ENCODE assay signal across 18 cellular contexts in genomic region chr16:4894276-4895150, GRCh38. TPM values are rescaled to one million over a fixed set of nuclear protein-coding genes. Genes with fewer than 3 reads are reported as not detected.
DNase-seq lines count a peak whose midpoint lies in the region; ATAC-seq and TF ChIP-seq lines count a peak whose summit lies in the region.
"Had no signal": no experiment of that assay in that cellular context is flagged by ENCODE, and none has a peak within 500 bp of the region (broad histone marks: within the 10 kb centered on the region; RNA-seq: fewer than 3 reads in every experiment).

No MANE protein-coding gene starts in this region.

- peak overlapping the region; percentile 47 for H2BK120ac ChIP-seq in neuronal stem cell (ENCODE audit: low read depth, low read length)

- H4K20me1 ChIP-seq in Karpas-422 (ENCODE audit: insufficient read depth, low read depth, low read length): no peaks in the 10 kb centered on the region

- no peaks in the 10 kb centered on the region for H3K9me2 ChIP-seq in Karpas-422 (replicated peaks; ENCODE audit: insufficient read depth, low read length)

- peak overlapping the region; percentile 58 for H3K18ac ChIP-seq in neuronal stem cell (ENCODE audit: low read length)

- DNase-seq in GM03348 (ENCODE audit: low spot score) (peak; percentile 26), Karpas-422 (peak; percentile 79), neuronal stem cell (ENCODE audit: low spot score) (no peak), GM13977 (ENCODE audit: low spot score) (no peak), stomach (no peak)
- no peak for DNase-seq in central memory CD4-positive, alpha-beta T cell
- DNase-seq: activated effector memory CD4-positive, alpha-beta T cell treated with anti-CD3 and anti-CD28 coated beads, Interleukin-2, amount 50 U/mL, for 16 hours; cerebellar nuclear complex; left ventricle myocardium inferior; NCI-H69; RPMI8226; stimulated activated CD4-positive, alpha-beta T cell treated with anti-CD3 and anti-CD28 coated beads, Interleukin-4, amount 100 ng/mL, for 1 hour; stimulated activated CD8-positive, alpha-beta memory T cell treated with anti-CD3 and anti-CD28 coated beads, Interleukin-4, amount 100 ng/mL, for 48 hours had no signal

- peak; percentile 26 for ATAC-seq in activated T-helper 17 cell treated with anti-CD3 and anti-CD28 coated beads, Interleukin-2, amount 50 U/mL, for 72 hours (replicated peaks)
- ATAC-seq: activated CD4-positive, CD25-positive, alpha-beta regulatory T cell treated with anti-CD3 and anti-CD28 coated beads, Interleukin-2, amount 50 U/mL, for 24 hours had no signal

- H3K4me3 ChIP-seq in Karpas-422 (ENCODE audit: low read length) (no peak overlapping the region), neuronal stem cell (ENCODE audit: low read length in 2 of 2) (no peak overlapping the region), stomach (no peak overlapping the region)
- H3K4me3 ChIP-seq: left ventricle myocardium inferior, thoracic aorta had no signal

- no peaks in the 10 kb centered on the region for H3K79me2 ChIP-seq in Karpas-422 (ENCODE audit: low read length)
- H3K79me2 ChIP-seq: parathyroid adenoma had no signal

- H2AFZ ChIP-seq in Karpas-422 (ENCODE audit: low read length) (no peak overlapping the region), neuronal stem cell (ENCODE audit: low read length) (peak overlapping the region; percentile 7)
- H2AFZ ChIP-seq: parathyroid adenoma had no signal

- H3K27me3 ChIP-seq in Karpas-422 (ENCODE audit: low read length) (no peaks in the 10 kb centered on the region), neuronal stem cell (ENCODE audit: control insufficient read depth in 3 of 3, insufficient read depth in 3 of 3, low read depth in 1 of 3, low read length in 3 of 3) (no peaks in the 10 kb centered on the region), stomach (no peaks in the 10 kb centered on the region)

- no peaks in the 10 kb centered on the region for H3K36me3 Mint-ChIP-seq in activated T-helper 17 cell treated with anti-CD3 and anti-CD28 coated beads, Interleukin-2, amount 50 U/mL, for 72 hours (ENCODE audit: low read depth)

- H3K4me2 ChIP-seq in Karpas-422 (ENCODE audit: low read depth, low read length, poor library complexity, severe bottlenecking): no peak overlapping the region
- no peak overlapping the region for H3K4me2 ChIP-seq in neuronal stem cell (ENCODE audit: insufficient read depth, low read length, poor library complexity, severe bottlenecking)

- TF ChIP-seq CTCF in GM13977 (IDR thresholded peaks at IDR 0.05; ENCODE audit: extremely low read depth, insufficient read depth, missing control alignments): no peak
- no peak for TF ChIP-seq CTCF in stomach (IDR thresholded peaks at IDR 0.05)

- peak overlapping the region; percentile 67 for H2BK15ac ChIP-seq in neuronal stem cell (ENCODE audit: low read length)

- no peaks in the 10 kb centered on the region for H3K9me3 Mint-ChIP-seq in activated T-helper 17 cell treated with anti-CD3 and anti-CD28 coated beads, Interleukin-2, amount 50 U/mL, for 72 hours
- H3K9me3 Mint-ChIP-seq: T-helper 1 cell treated with Interleukin-12 subunit alpha and Interleukin-12 subunit beta and Interleukin-4 antibody, amounts not matched to agents 30 μg/mL and 1 μg/mL, for 36 hours had no signal

- H3K23ac ChIP-seq in neuronal stem cell (ENCODE audit: low read depth, low read length, poor library complexity): no peak overlapping the region

- H3K4ac ChIP-seq in neuronal stem cell (ENCODE audit: low read length): no peak overlapping the region

- H3K27ac ChIP-seq in Karpas-422 (ENCODE audit: low read length) (no peak overlapping the region), neuronal stem cell (replicated peaks; ENCODE audit: low read length) (no peak overlapping the region), stomach (no peak overlapping the region)
- H3K27ac ChIP-seq: parathyroid adenoma, thoracic aorta had no signal

- peak overlapping the region; percentile 35 for H2BK5ac ChIP-seq in neuronal stem cell (ENCODE audit: low read length)

- peak overlapping the region; percentile 63 for H2AK5ac ChIP-seq in neuronal stem cell (ENCODE audit: low read depth, low read length)

- no peaks in the 10 kb centered on the region for H3K79me1 ChIP-seq in neuronal stem cell (ENCODE audit: low read depth, low read length)

- no peak overlapping the region for H4K8ac ChIP-seq in neuronal stem cell (ENCODE audit: low read depth, low read length)

- H4K91ac ChIP-seq in neuronal stem cell (ENCODE audit: low read depth, low read length, poor library complexity): no peak overlapping the region

- no peak for TF ChIP-seq POLR2A in stomach (IDR thresholded peaks at IDR 0.05)

- no peaks in the 10 kb centered on the region for H3K4me1 Mint-ChIP-seq in activated T-helper 17 cell treated with anti-CD3 and anti-CD28 coated beads, Interleukin-2, amount 50 U/mL, for 72 hours

- H3K9ac ChIP-seq in Karpas-422 (ENCODE audit: low read length) (no peak overlapping the region), neuronal stem cell (ENCODE audit: low read depth, low read length, poor library complexity) (no peak overlapping the region)
- H3K9ac ChIP-seq: parathyroid adenoma had no signal

- no peak overlapping the region for H2BK12ac ChIP-seq in neuronal stem cell (ENCODE audit: low read length)

- H3K9me3 ChIP-seq in Karpas-422 (ENCODE audit: low read length) (no peaks in the 10 kb centered on the region), neuronal stem cell (replicated peaks in 1 of 2; ENCODE audit: control insufficient read depth in 2 of 2, insufficient read depth in 1 of 2, low read depth in 1 of 2, low read length in 2 of 2) (peaks cover 3 to 4% of the 10 kb centered on the region in 2 donors), stomach (peaks cover 0 to 7% (median 2%) of the 10 kb centered on the region in 4 donors)
- H3K9me3 ChIP-seq: thoracic aorta had no signal

- no peak overlapping the region for H3K14ac ChIP-seq in neuronal stem cell (ENCODE audit: low read length)

- in situ Hi-C loops in GM13977 (cut with MboI; ENCODE audit: low pct_unique_long_range_greater_than_20kb, low sequenced_read_pairs, unreplicated experiment): no loop called here

- intact Hi-C loops in stomach (cut with DNase I; ENCODE audit: low total_unique reads): no loop called here

- no peak for TF ChIP-seq EP300 in stomach (IDR thresholded peaks at IDR 0.05)

- no peak overlapping the region for H3K27ac Mint-ChIP-seq in activated T-helper 17 cell treated with anti-CD3 and anti-CD28 coated beads, Interleukin-2, amount 50 U/mL, for 72 hours
- H3K27ac Mint-ChIP-seq: T-helper 1 cell treated with Interleukin-12 subunit alpha and Interleukin-12 subunit beta and Interleukin-4 antibody, amounts not matched to agents 30 μg/mL and 1 μg/mL, for 36 hours had no signal

- no CpG with 5 or more reads among the region's 22 CpGs for WGBS in neuronal stem cell (ENCODE audit: extremely low coverage in 2 of 2, insufficient read length in 2 of 2, insufficient replicate concordance in 1 of 2), 2 donors
- WGBS in stomach, 5 donors: 87 to 98% (median 91%) methylated on average over 18 to 22 of the region's 22 CpGs

- H3K4me1 ChIP-seq in Karpas-422 (ENCODE audit: low read length) (no peaks in the 10 kb centered on the region), neuronal stem cell (ENCODE audit: control insufficient read depth in 2 of 2, insufficient read depth in 1 of 2, low read depth in 1 of 2, low read length in 2 of 2) (no peaks in the 10 kb centered on the region), stomach (peaks cover 0 to 15% (median 5%) of the 10 kb centered on the region in 4 donors)
- H3K4me1 ChIP-seq: parathyroid adenoma had no signal

- H3K4me3 Mint-ChIP-seq in activated T-helper 17 cell treated with anti-CD3 and anti-CD28 coated beads, Interleukin-2, amount 50 U/mL, for 72 hours: no peak overlapping the region
- H3K4me3 Mint-ChIP-seq: T-helper 1 cell treated with Interleukin-12 subunit alpha and Interleukin-12 subunit beta and Interleukin-4 antibody, amounts not matched to agents 30 μg/mL and 1 μg/mL, for 36 hours had no signal

- no peaks in the 10 kb centered on the region for H3K27me3 Mint-ChIP-seq in activated T-helper 17 cell treated with anti-CD3 and anti-CD28 coated beads, Interleukin-2, amount 50 U/mL, for 72 hours

- no peaks in the 10 kb centered on the region for H3K36me3 ChIP-seq in Karpas-422 (ENCODE audit: insufficient read depth, low read length)
- peaks cover 0 to 2% of the 10 kb centered on the region in 2 donors for H3K36me3 ChIP-seq in neuronal stem cell (replicated peaks in 1 of 2; ENCODE audit: control insufficient read depth in 2 of 2, insufficient read depth in 2 of 2, low read length in 2 of 2)
- peaks cover 19 to 93% (median 89%) of the 10 kb centered on the region in 4 donors for H3K36me3 ChIP-seq in stomach

RNA-seq across cellular contexts. Expression of gene PPL, which starts 42.4 kb away (rescaled TPM):
- not detected in 2 replicates for total RNA-seq in Karpas-422 (2014; rRNA removed; shearing (Covaris generic); ENCODE audit: low replicate concordance)
- total RNA-seq in activated T-helper 17 cell treated with anti-CD3 and anti-CD28 coated beads, Interleukin-2, amount 50 U/mL, for 72 hours: not detected
- polyA plus RNA-seq in neuronal stem cell (2013, experiment 1 of 2): 0.82 TPM
- 0.98 TPM for polyA plus RNA-seq in neuronal stem cell (2013, experiment 2 of 2)
- 10 to 100 TPM; 11.4 to 98.8 (median 31.6) TPM for total RNA-seq in stomach
- 10 to 100 TPM in 2 of 3 donors, 1 to 10 TPM in 1; 5.8 to 96.8 (median 10.7) TPM for polyA plus RNA-seq in stomach

RNA-seq across cellular contexts. Expression of gene UBN1, which starts 47.2 kb away (rescaled TPM):
- 21.7 and 27.3 TPM in 2 replicates for total RNA-seq in Karpas-422 (2014; rRNA removed; shearing (Covaris generic); ENCODE audit: low replicate concordance)
- 10 to 100 TPM; 23.1 to 38.3 TPM for total RNA-seq in activated T-helper 17 cell treated with anti-CD3 and anti-CD28 coated beads, Interleukin-2, amount 50 U/mL, for 72 hours
- polyA plus RNA-seq in neuronal stem cell (2013, experiment 1 of 2): 23.1 TPM
- 23.3 TPM for polyA plus RNA-seq in neuronal stem cell (2013, experiment 2 of 2)
- total RNA-seq in stomach: 100 to 1,000 TPM in 1 of 5 donors, 10 to 100 TPM in 4; 34.0 to 319 (median 51.3) TPM
- polyA plus RNA-seq in stomach: 1 to 10 TPM; 5.4 to 9.3 (median 7.8) TPM

RNA-seq across cellular contexts. Expression of gene GLYR1, which starts 47.4 kb away (rescaled TPM):
- 23.4 and 45.8 TPM in 2 replicates for total RNA-seq in Karpas-422 (2014; rRNA removed; shearing (Covaris generic); ENCODE audit: low replicate concordance)
- total RNA-seq in activated T-helper 17 cell treated with anti-CD3 and anti-CD28 coated beads, Interleukin-2, amount 50 U/mL, for 72 hours: 10 to 100 TPM; 57.8 to 97.2 TPM
- polyA plus RNA-seq in neuronal stem cell (2013, experiment 1 of 2): 45.6 TPM
- 46.1 TPM for polyA plus RNA-seq in neuronal stem cell (2013, experiment 2 of 2)
- 100 to 1,000 TPM in 2 of 5 donors, 10 to 100 TPM in 3; 46.9 to 187 (median 83.2) TPM for total RNA-seq in stomach
- polyA plus RNA-seq in stomach: 10 to 100 TPM; 29.3 to 46.0 (median 36.5) TPM

Comparison
In these comparisons a context has a peak if more than half of its experiments do, and no peak if none do; other contexts are left out.
1. DNase-seq: peak in GM03348 (single experiment) and Karpas-422 (single experiment); none in neuronal stem cell (single experiment), GM13977 (single experiment), stomach (single experiment) and central memory CD4-positive, alpha-beta T cell (single experiment).
2. RNA of gene PPL, which starts 42.4 kb away (total RNA-seq): 11.4 to 98.8 TPM in stomach; not detected in activated T-helper 17 cell treated with anti-CD3 and anti-CD28 coated beads, Interleukin-2, amount 50 U/mL, for 72 hours and not detected in Karpas-422; every median in the first group is over 10 times any median in the second.